14 cellular contexts compared by ENCODE assay signal in the genomic region with DNA sequence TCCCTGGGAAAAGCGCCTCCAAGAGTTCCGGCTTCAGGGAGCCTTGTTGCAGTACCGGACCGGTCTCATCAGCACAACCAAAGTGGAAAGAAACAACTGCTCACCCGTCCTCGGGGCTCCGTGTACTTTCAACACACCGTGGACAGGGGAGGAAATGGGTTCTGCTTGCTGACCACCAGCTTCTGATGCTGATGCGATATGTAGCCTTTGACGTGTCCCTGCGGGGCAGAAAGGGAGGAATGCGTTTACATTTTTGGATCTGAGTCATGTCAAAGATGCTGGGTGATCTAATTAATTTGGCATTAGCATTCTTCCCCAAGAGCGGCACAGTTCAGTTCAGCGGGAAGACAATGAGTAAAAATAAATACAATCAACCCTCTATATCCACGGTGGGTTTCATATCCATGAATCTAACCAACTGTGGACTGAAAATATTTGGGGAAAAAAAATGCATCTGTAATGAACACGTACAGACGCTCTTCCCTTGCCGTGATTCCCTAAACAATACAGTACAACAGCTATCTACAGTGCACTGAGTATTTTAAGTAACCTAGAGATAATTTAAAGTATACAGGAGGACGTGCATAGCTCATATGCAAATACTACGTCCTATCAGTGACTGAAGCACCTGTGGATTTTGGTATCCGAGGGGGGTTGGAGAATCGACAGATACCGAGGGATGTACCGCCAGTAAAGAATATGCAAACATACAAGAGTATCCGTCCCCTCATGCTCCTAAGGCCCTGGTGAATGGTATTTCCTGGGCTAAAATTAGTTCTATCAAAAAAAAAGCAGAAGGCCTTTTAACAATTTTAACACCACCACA. TPM values are rescaled to one million over a fixed set of nuclear protein-coding genes. Genes with fewer than 3 reads are reported as not detected.
DNase-seq lines count a peak whose midpoint lies in the region; ATAC-seq, FAIRE-seq and TF ChIP-seq lines count a peak whose summit lies in the region.
"Had no signal": no experiment of that assay in that cellular context is flagged by ENCODE, and none has a peak within 500 bp of the region (broad histone marks: within the 10 kb centered on the region; RNA-seq: fewer than 3 reads in every experiment).

No MANE protein-coding gene starts in this region.

- no peaks in the 10 kb centered on the region for H3K9me3 ChIP-seq in right atrium auricular region
- no peaks in the 10 kb centered on the region for H3K9me3 ChIP-seq in gastroesophageal sphincter
- H3K9me3 ChIP-seq: suprapubic skin had no signal

- H3K36me3 ChIP-seq in right atrium auricular region, result peaks cover 66% of the 10 kb centered on the region
- H3K36me3 ChIP-seq in gastroesophageal sphincter, result peaks cover under 1 to 98% of the 10 kb centered on the region in 2 donors

- WGBS in gastroesophageal sphincter (ENCODE audit: low coverage in 1 of 2), 2 donors, result 56 to 69% methylated on average over 20 to 21 of the region's 25 CpGs

- H3K27ac ChIP-seq in right atrium auricular region (peak overlapping the region; percentile 45 to 55), gastroesophageal sphincter (peak overlapping the region in 2 of 4 donors; percentile 21 to 34)
- H3K27ac ChIP-seq: suprapubic skin had no signal

- FAIRE-seq in RCC 7860 (lab: Jason Lieb, UNC), result no peak
- FAIRE-seq: D721Med had no signal

- TF ChIP-seq CTCF in AG04449 (IDR thresholded peaks at IDR 0.05; ENCODE audit: insufficient read depth, low read length, missing control alignments), result no peak
- TF ChIP-seq CTCF in right atrium auricular region (IDR thresholded peaks at IDR 0.05), result no peak
- no peak for TF ChIP-seq CTCF in gastroesophageal sphincter (IDR thresholded peaks at IDR 0.05)

- CTCF ChIA-PET in AG04449 (lab: Yijun Ruan, JAX), result interaction anchor here (1.0 to 1.6 kb wide), 4 partner anchors 9 to 136 kb away, joined by 3 to 5 read pairs (median 3); no protein-coding TSS in a partner anchor

- peak overlapping the region; percentile 41 for H3K4me3 ChIP-seq in AG04449 (ENCODE audit: low read depth, low read length)
- no peak overlapping the region for H3K4me3 ChIP-seq in right atrium auricular region
- no peak overlapping the region for H3K4me3 ChIP-seq in gastroesophageal sphincter
- H3K4me3 ChIP-seq: suprapubic skin had no signal

- TF ChIP-seq EP300 in gastroesophageal sphincter (IDR thresholded peaks at IDR 0.05), result no peak

- ATAC-seq in GM19328 (IDR thresholded peaks at IDR 0.05; ENCODE audit: unreplicated experiment) (no peak), gastroesophageal sphincter (no peak)
- ATAC-seq: esophagus mucosa had no signal

- H3K4me1 ChIP-seq in right atrium auricular region (peaks cover 0 to 23% of the 10 kb centered on the region in 2 donors), gastroesophageal sphincter (no peaks in the 10 kb centered on the region)
- H3K4me1 ChIP-seq: suprapubic skin had no signal

- TF ChIP-seq POLR2A in gastroesophageal sphincter (IDR thresholded peaks at IDR 0.05), result no peak

- DNase-seq in AG04449 (ENCODE audit: low read depth, low spot score) (peak; percentile 86), H4 (ENCODE audit: low spot score) (peak; percentile 71), amniotic epithelial cell (ENCODE audit: low read depth) (peak; percentile 89), right atrium auricular region (ENCODE audit: low spot score) (no peak), RCC 7860 (ENCODE audit: low spot score) (no peak), NCI-H2196 (lab: John Stamatoyannopoulos, UW; ENCODE audit: unreplicated experiment) (no peak)
- DNase-seq: activated CD4-positive, CD25-positive, alpha-beta regulatory T cell; activated naive CD8-positive, alpha-beta T cell treated with anti-CD3 and anti-CD28 coated beads, Interleukin-2, amount 10 ng/mL, durations not matched to agents 7 days and 5 days; stimulated activated CD4-positive, alpha-beta T cell treated with anti-CD3 and anti-CD28 coated beads, Interleukin-2, amount 100 ng/mL, for 48 hours had no signal

- H3K27me3 ChIP-seq in right atrium auricular region (no peaks in the 10 kb centered on the region), gastroesophageal sphincter (no peaks in the 10 kb centered on the region)
- H3K27me3 ChIP-seq: suprapubic skin had no signal

- POLR2A ChIA-PET in AG04449 (lab: Yijun Ruan, JAX), result interaction anchor here (0.8 to 1.4 kb wide), 3 partner anchors 9 to 30 kb away, joined by 4 to 8 read pairs (median 5); a partner anchor contains a TSS

RNA-seq across cellular contexts. Expression of a gene that starts 19.8 kb away (rescaled TPM):
- not detected in 2 replicates for total RNA-seq in H4 (2014; rRNA removed; shearing (Covaris generic))
- total RNA-seq in right atrium auricular region (not detected), gastroesophageal sphincter (not detected)
- total RNA-seq: activated naive CD8-positive, alpha-beta T cell treated with anti-CD3 and anti-CD28 coated beads, Interleukin-2, amount 10 ng/mL, durations not matched to agents 7 days and 5 days; esophagus mucosa; suprapubic skin had no signal

RNA-seq across cellular contexts. Expression of a gene that starts 30.2 kb away (rescaled TPM):
- total RNA-seq in H4 (2014; rRNA removed; shearing (Covaris generic)), result 62.4 and 68.1 TPM in 2 replicates
- total RNA-seq in right atrium auricular region (10 to 100 TPM; 34.8 to 44.4 TPM), gastroesophageal sphincter (10 to 100 TPM; 43.7 to 76.0 (median 48.8) TPM)

RNA-seq across cellular contexts. Expression of a gene that starts 31.1 kb away (rescaled TPM):
- 61.0 and 62.3 TPM in 2 replicates for total RNA-seq in H4 (2014; rRNA removed; shearing (Covaris generic))
- total RNA-seq in right atrium auricular region, result 100 to 1,000 TPM in 1 of 2 donors, 10 to 100 TPM in 1; 76.5 to 435 TPM
- total RNA-seq in gastroesophageal sphincter, result 100 to 1,000 TPM; 104 to 144 (median 107) TPM

RNA-seq across cellular contexts. Expression of a gene that starts 55.7 kb away (rescaled TPM):
- total RNA-seq in H4 (2014; rRNA removed; shearing (Covaris generic)), result not detected in 2 replicates
- 10 to 100 TPM; 21.9 to 27.5 TPM for total RNA-seq in right atrium auricular region
- total RNA-seq in gastroesophageal sphincter, result 10 to 100 TPM in 2 of 4 donors, 1 to 10 TPM in 2; 6.9 to 51.7 (median 12.0) TPM
- total RNA-seq: activated naive CD8-positive, alpha-beta T cell treated with anti-CD3 and anti-CD28 coated beads, Interleukin-2, amount 10 ng/mL, durations not matched to agents 7 days and 5 days had no signal

Comparison
In these comparisons a context has a peak if more than half of its experiments do, and no peak if none do; other contexts are left out.
1. DNase-seq: peak in AG04449 (single experiment), H4 (single experiment) and amniotic epithelial cell (single experiment); none in right atrium auricular region (single experiment), RCC 7860 (single experiment) and NCI-H2196 (single experiment).